ENCODE assay signal across 1 cellular context in the genomic region with DNA sequence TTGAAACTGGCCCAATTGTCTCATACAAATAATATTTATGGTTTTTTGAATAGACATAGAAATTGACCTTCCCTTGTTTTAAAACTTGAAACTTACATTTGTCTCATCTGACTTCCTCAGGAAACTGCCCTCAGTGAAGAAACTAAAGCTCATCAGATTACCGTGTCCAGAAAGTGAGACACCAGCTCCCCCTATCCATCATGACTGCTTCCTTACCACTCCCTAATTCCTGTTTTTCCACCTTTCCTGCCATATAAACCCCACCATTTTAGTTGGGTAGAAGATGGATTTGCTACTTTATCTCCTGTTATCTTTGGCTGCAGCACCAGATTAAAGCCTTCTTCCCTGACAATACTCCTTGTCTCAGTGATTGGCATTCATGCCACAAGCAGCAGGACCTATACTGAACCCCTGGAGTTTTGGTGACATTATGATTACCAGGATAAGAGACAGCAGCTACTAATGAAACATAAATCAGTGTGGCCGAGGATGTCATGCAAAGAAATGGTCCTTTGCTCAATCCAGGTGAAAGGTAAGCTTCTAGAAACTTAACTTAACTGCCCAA.
TF ChIP-seq lines count a peak whose summit lies in the region.

No MANE protein-coding gene starts in this region.

TF ChIP-seq in HepG2, 621 proteins besides CTCF, POLR2A, EP300 and RAD21:
- TF ChIP-seq ZNF709 (CRISPR knock-in tag; IDR thresholded peaks at IDR 0.05) (no peak), ZNF607 (CRISPR knock-in tag; IDR thresholded peaks at IDR 0.05; ENCODE audit: borderline replicate concordance) (0 out of 2 replicates have a peak, but pooled peaks have one; percentile 26), SMC3 (IDR thresholded peaks at IDR 0.05; ENCODE audit: low read length) (peak; percentile 28; the same call in 1 of the 2 replicates), ZFP41 (CRISPR knock-in tag; IDR thresholded peaks at IDR 0.05; ENCODE audit: borderline replicate concordance) (no peak), HNRNPLL (IDR thresholded peaks at IDR 0.05; ENCODE audit: low read depth, low read length, poor library complexity, severe bottlenecking) (no peak), STAG1 (CRISPR knock-in tag; IDR thresholded peaks at IDR 0.05) (peak; percentile 82)
- TF ChIP-seq, protein P1, sequence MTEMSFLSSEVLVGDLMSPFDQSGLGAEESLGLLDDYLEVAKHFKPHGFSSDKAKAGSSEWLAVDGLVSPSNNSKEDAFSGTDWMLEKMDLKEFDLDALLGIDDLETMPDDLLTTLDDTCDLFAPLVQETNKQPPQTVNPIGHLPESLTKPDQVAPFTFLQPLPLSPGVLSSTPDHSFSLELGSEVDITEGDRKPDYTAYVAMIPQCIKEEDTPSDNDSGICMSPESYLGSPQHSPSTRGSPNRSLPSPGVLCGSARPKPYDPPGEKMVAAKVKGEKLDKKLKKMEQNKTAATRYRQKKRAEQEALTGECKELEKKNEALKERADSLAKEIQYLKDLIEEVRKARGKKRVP (CRISPR knock-in tag; IDR thresholded peaks at IDR 0.05) = 0 out of 4 replicates have a peak, but pooled peaks of 1 of the 2 experiments have one; percentile 17
- TF ChIP-seq, protein P2, sequence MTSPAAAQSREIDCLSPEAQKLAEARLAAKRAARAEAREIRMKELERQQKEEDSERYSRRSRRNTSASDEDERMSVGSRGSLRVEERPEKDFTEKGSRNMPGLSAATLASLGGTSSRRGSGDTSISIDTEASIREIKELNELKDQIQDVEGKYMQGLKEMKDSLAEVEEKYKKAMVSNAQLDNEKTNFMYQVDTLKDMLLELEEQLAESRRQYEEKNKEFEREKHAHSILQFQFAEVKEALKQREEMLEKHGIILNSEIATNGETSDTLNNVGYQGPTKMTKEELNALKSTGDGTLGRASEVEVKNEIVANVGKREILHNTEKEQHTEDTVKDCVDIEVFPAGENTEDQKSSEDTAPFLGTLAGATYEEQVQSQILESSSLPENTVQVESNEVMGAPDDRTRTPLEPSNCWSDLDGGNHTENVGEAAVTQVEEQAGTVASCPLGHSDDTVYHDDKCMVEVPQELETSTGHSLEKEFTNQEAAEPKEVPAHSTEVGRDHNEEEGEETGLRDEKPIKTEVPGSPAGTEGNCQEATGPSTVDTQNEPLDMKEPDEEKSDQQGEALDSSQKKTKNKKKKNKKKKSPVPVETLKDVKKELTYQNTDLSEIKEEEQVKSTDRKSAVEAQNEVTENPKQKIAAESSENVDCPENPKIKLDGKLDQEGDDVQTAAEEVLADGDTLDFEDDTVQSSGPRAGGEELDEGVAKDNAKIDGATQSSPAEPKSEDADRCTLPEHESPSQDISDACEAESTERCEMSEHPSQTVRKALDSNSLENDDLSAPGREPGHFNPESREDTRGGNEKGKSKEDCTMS (CRISPR knock-in tag; conservative IDR thresholded peaks at IDR 0.05) = no peak
